ENCODE assay signal across 13 cellular contexts in genomic region chr11:9754041-9754471, GRCh38.
DNase-seq lines count a peak whose midpoint lies in the region; ATAC-seq and TF ChIP-seq lines count a peak whose summit lies in the region.
"Had no signal": no experiment of that assay in that cellular context is flagged by ENCODE, and none has a peak within 500 bp of the region (broad histone marks: within the 10 kb centered on the region; RNA-seq: fewer than 3 reads in every experiment).

No MANE protein-coding gene starts in this region.

- H3K27ac ChIP-seq in mesendoderm (ENCODE audit: low read depth, low read length) (no peak overlapping the region), WERI-Rb-1 (no peak overlapping the region)

- H3K4me3 Mint-ChIP-seq in stimulated activated memory B cell treated with anti-CD40 and anti-IgM and Interleukin-4, amounts not matched to agents 10 μg/mL and 1 μg/mL and 100 μg/mL, for 72 hours, result no peak overlapping the region
- no peak overlapping the region for H3K4me3 Mint-ChIP-seq in natural killer cell

- no CpG with 5 or more reads among the region's 3 CpGs for WGBS in mesendoderm (ENCODE audit: extremely low coverage, insufficient coverage, low lambda C conversion rate)

- peaks cover 74% of the 10 kb centered on the region for H3K4me1 Mint-ChIP-seq in stimulated activated memory B cell treated with anti-CD40 and anti-IgM and Interleukin-4, amounts not matched to agents 10 μg/mL and 1 μg/mL and 100 μg/mL, for 72 hours
- H3K4me1 Mint-ChIP-seq in natural killer cell, result peaks cover 9 to 26% of the 10 kb centered on the region in 2 donors

- H3K4ac ChIP-seq in mesendoderm (ENCODE audit: low read depth, low read length), result no peak overlapping the region

- H4K8ac ChIP-seq in mesendoderm (ENCODE audit: low read depth, low read length), result no peak overlapping the region

- no peak overlapping the region for H2BK120ac ChIP-seq in mesendoderm (ENCODE audit: low read depth, low read length)

- H3K36me3 Mint-ChIP-seq in stimulated activated memory B cell treated with anti-CD40 and anti-IgM and Interleukin-4, amounts not matched to agents 10 μg/mL and 1 μg/mL and 100 μg/mL, for 72 hours, result peaks cover 26% of the 10 kb centered on the region
- H3K36me3 Mint-ChIP-seq in natural killer cell, result no peaks in the 10 kb centered on the region

- H3K79me2 ChIP-seq in mesendoderm (ENCODE audit: control insufficient read depth, insufficient read depth, low read length), result no peaks in the 10 kb centered on the region

- no peaks in the 10 kb centered on the region for H3K27me3 ChIP-seq in H7 (ENCODE audit: control insufficient read depth, insufficient read depth, low read length)
- no peaks in the 10 kb centered on the region for H3K27me3 ChIP-seq in mesendoderm (ENCODE audit: insufficient read depth, low read length, poor library complexity)
- no peaks in the 10 kb centered on the region for H3K27me3 ChIP-seq in WERI-Rb-1 (ENCODE audit: insufficient read depth, low read depth, severe bottlenecking)

- peak overlapping the region; percentile 96 for H3K27ac Mint-ChIP-seq in stimulated activated memory B cell treated with anti-CD40 and anti-IgM and Interleukin-4, amounts not matched to agents 10 μg/mL and 1 μg/mL and 100 μg/mL, for 72 hours
- H3K27ac Mint-ChIP-seq in natural killer cell, result no peak overlapping the region

- H3K4me3 ChIP-seq in H7 (ENCODE audit: insufficient read depth, low read depth, low read length) (no peak overlapping the region), mesendoderm (ENCODE audit: low read length) (no peak overlapping the region), WERI-Rb-1 (ENCODE audit: low read depth, low read length) (no peak overlapping the region)

- intact Hi-C loops in natural killer cell (cut with micrococcal nuclease), result no loop called here

- H2BK15ac ChIP-seq in mesendoderm (replicated peaks; ENCODE audit: low read depth), result no peak overlapping the region

- in situ Hi-C loops in SK-MEL-5 (cut with HindIII; ENCODE audit: low pct_unique_long_range_greater_than_20kb, low sequenced_read_pairs), result no loop called here

- H3K23ac ChIP-seq in mesendoderm (ENCODE audit: low read length), result no peak overlapping the region

- peak; percentile 45 for DNase-seq in H7
- DNase-seq in SK-MEL-5 (ENCODE audit: low read depth, low spot score), result peak; percentile 11
- DNase-seq in fibroblast of peridontal ligament (ENCODE audit: extremely low read depth), result peak; percentile 26
- no peak for DNase-seq in mesendoderm
- no peak for DNase-seq in NCI-H1105 treated with DMSO at 0.1 percent for 48 hours (lab: John Stamatoyannopoulos, UW)
- no peak for DNase-seq in natural killer cell
- DNase-seq in WERI-Rb-1, result no peak
- DNase-seq: activated CD4-positive, CD25-positive, alpha-beta regulatory T cell treated with anti-CD3 and anti-CD28 coated beads, Interleukin-2, amount 50 U/mL, for 72 hours; DMS79; midbrain; NCI-H1694 treated with DMSO at 0.1 percent for 48 hours had no signal

- no peaks in the 10 kb centered on the region for H3K9me3 ChIP-seq in WERI-Rb-1 (ENCODE audit: severe bottlenecking)

- no peak overlapping the region for H3K9ac ChIP-seq in mesendoderm (ENCODE audit: low read length)

- ATAC-seq in stimulated activated memory B cell treated with anti-CD40 and anti-IgM and Interleukin-4, amounts not matched to agents 10 μg/mL and 1 μg/mL and 100 μg/mL, for 72 hours, result no peak
- ATAC-seq in natural killer cell, result no peak

- H4K5ac ChIP-seq in mesendoderm (ENCODE audit: low read length), result no peak overlapping the region

- H3K27me3 Mint-ChIP-seq in stimulated activated memory B cell treated with anti-CD40 and anti-IgM and Interleukin-4, amounts not matched to agents 10 μg/mL and 1 μg/mL and 100 μg/mL, for 72 hours, result no peaks in the 10 kb centered on the region
- H3K27me3 Mint-ChIP-seq in natural killer cell (ENCODE audit: low read depth in 2 of 2), result no peaks in the 10 kb centered on the region

- H3K18ac ChIP-seq in mesendoderm (ENCODE audit: low read length), result no peak overlapping the region

- no peaks in the 10 kb centered on the region for H3K79me1 ChIP-seq in mesendoderm (ENCODE audit: low read length)

- H3K4me1 ChIP-seq in mesendoderm (ENCODE audit: control insufficient read depth, low read depth, low read length), result peaks cover 3% of the 10 kb centered on the region

- H3K4me2 ChIP-seq in mesendoderm (ENCODE audit: low read length), result no peak overlapping the region

- TF ChIP-seq CTCF in natural killer cell (IDR thresholded peaks at IDR 0.05) (no peak), WERI-Rb-1 (IDR thresholded peaks at IDR 0.05; ENCODE audit: low read depth, low read length) (no peak)

- H2BK5ac ChIP-seq in mesendoderm (ENCODE audit: low read length), result no peak overlapping the region

- H3K36me3 ChIP-seq in H7 (replicated peaks; ENCODE audit: control insufficient read depth, insufficient read depth, low read length) (no peaks in the 10 kb centered on the region; the same call in 1 of the 2 replicates), mesendoderm (ENCODE audit: control insufficient read depth, insufficient read depth, low read length) (peaks cover 1% of the 10 kb centered on the region), WERI-Rb-1 (no peaks in the 10 kb centered on the region; the same call in 1 of the 2 replicates)

- no peak overlapping the region for H3K56ac ChIP-seq in mesendoderm (ENCODE audit: low read length)

- H2AK5ac ChIP-seq in mesendoderm (ENCODE audit: low read length), result no peak overlapping the region

- no peaks in the 10 kb centered on the region for H3K9me3 Mint-ChIP-seq in stimulated activated memory B cell treated with anti-CD40 and anti-IgM and Interleukin-4, amounts not matched to agents 10 μg/mL and 1 μg/mL and 100 μg/mL, for 72 hours
- H3K9me3 Mint-ChIP-seq in natural killer cell, result no peaks in the 10 kb centered on the region
- H3K9me3 Mint-ChIP-seq: activated T-helper 2 cell treated with anti-CD3 and anti-CD28 coated beads, Interferon-gamma antibody, Interleukin-2, Interleukin-4, amounts not matched to agents 10 μg/mL and 5 μg/mL and 100 μg/mL, durations not matched to agents 14 hours and 24 hours and 36 hours had no signal

Comparison
In these comparisons a context has a peak if more than half of its experiments do, and no peak if none do; other contexts are left out.
1. DNase-seq: peak in H7 (single experiment), SK-MEL-5 (single experiment) and fibroblast of peridontal ligament (single experiment); none in mesendoderm (single experiment), NCI-H1105 treated with DMSO at 0.1 percent for 48 hours (single experiment), natural killer cell (single experiment) and WERI-Rb-1 (single experiment).